Comparison of ENCODE assay signal across 10 cellular contexts in genomic region chr12:1171657-1172056, GRCh38.
A peak's percentile ranks its signal among the peaks of the same experiment; 100 is the strongest.
DNase-seq lines count a peak whose midpoint lies in the region; ATAC-seq and TF ChIP-seq lines count a peak whose summit lies in the region.
"Had no signal": no experiment of that assay in that cellular context is flagged by ENCODE, and none has a peak within 500 bp of the region (broad histone marks: within the 10 kb centered on the region; RNA-seq: fewer than 3 reads in every experiment).

No MANE protein-coding gene starts in this region.

- no peaks in the 10 kb centered on the region for H3K27me3 ChIP-seq in RWPE2 (ENCODE audit: insufficient read depth, poor library complexity, severe bottlenecking)

- peak; percentile 13 for DNase-seq in COLO829 (ENCODE audit: low spot score)
- peak; percentile 79 for DNase-seq in NCI-H1105 treated with DMSO at 0.1 percent for 48 hours (lab: John Stamatoyannopoulos, UW)
- no peak for DNase-seq in RWPE2 (ENCODE audit: low spot score)
- DNase-seq in glutamatergic neuron, result no peak
- DNase-seq in middle frontal gyrus (ENCODE audit: extremely low spot score, low spot score), result no peak
- DNase-seq: CD8-positive, alpha-beta memory T cell; SIG-M5 had no signal

- H3K36me3 ChIP-seq in RWPE2 (ENCODE audit: low read depth), result peaks cover 8% of the 10 kb centered on the region

- peak overlapping the region; percentile 30 for H3K27ac ChIP-seq in RWPE2 (ENCODE audit: poor library complexity, severe bottlenecking)

- ATAC-seq in RWPE2 (ENCODE audit: low read depth) (peak; percentile 87), GM19328 (IDR thresholded peaks at IDR 0.05; ENCODE audit: unreplicated experiment) (no peak), HG03097 (IDR thresholded peaks at IDR 0.05; ENCODE audit: low FRiP score, unreplicated experiment) (no peak), GM18502 (IDR thresholded peaks at IDR 0.05; ENCODE audit: poor library complexity, unreplicated experiment) (no peak)

- H3K27ac Mint-ChIP-seq in glutamatergic neuron (ENCODE audit: unreplicated experiment), result peak overlapping the region; percentile 22

- no peaks in the 10 kb centered on the region for H3K36me3 Mint-ChIP-seq in glutamatergic neuron (ENCODE audit: unreplicated experiment)

- no peak overlapping the region for H3K4me3 Mint-ChIP-seq in glutamatergic neuron (ENCODE audit: unreplicated experiment)
- H3K4me3 Mint-ChIP-seq: CD8-positive, alpha-beta memory T cell had no signal

- TF ChIP-seq CTCF in RWPE2 (IDR thresholded peaks at IDR 0.05; ENCODE audit: poor library complexity, severe bottlenecking) (no peak), glutamatergic neuron (IDR thresholded peaks at IDR 0.05; ENCODE audit: partially characterized antibody, unreplicated experiment) (no peak)

- H3K4me1 ChIP-seq in RWPE2 (ENCODE audit: insufficient read depth, poor library complexity, severe bottlenecking), result peaks cover 10% of the 10 kb centered on the region

- H3K27me3 Mint-ChIP-seq in glutamatergic neuron (ENCODE audit: unreplicated experiment), result peaks cover 5% of the 10 kb centered on the region
- H3K27me3 Mint-ChIP-seq: CD8-positive, alpha-beta memory T cell had no signal

- peaks cover 2% of the 10 kb centered on the region for H3K9me3 Mint-ChIP-seq in glutamatergic neuron (ENCODE audit: unreplicated experiment)
- H3K9me3 Mint-ChIP-seq: CD8-positive, alpha-beta memory T cell had no signal

- H3K9me3 ChIP-seq in RWPE2 (ENCODE audit: severe bottlenecking), result no peaks in the 10 kb centered on the region

- H3K4me3 ChIP-seq in RWPE2 (ENCODE audit: severe bottlenecking), result no peak overlapping the region

- H3K4me1 Mint-ChIP-seq in glutamatergic neuron (ENCODE audit: low read depth, unreplicated experiment), result peaks cover 30% of the 10 kb centered on the region

Comparison
In these comparisons a context has a peak if more than half of its experiments do, and no peak if none do; other contexts are left out.
1. DNase-seq: peak in COLO829 (single experiment) and NCI-H1105 treated with DMSO at 0.1 percent for 48 hours (single experiment); none in RWPE2 (single experiment), glutamatergic neuron (single experiment) and middle frontal gyrus (single experiment).